16 cellular contexts compared by ENCODE assay signal in genomic region chr14:24130380-24130716, GRCh38. TPM values are rescaled to one million over a fixed set of nuclear protein-coding genes. Genes with fewer than 3 reads are reported as not detected.
DNase-seq lines count a peak whose midpoint lies in the region; ATAC-seq and TF ChIP-seq lines count a peak whose summit lies in the region.
"Had no signal": no experiment of that assay in that cellular context is flagged by ENCODE, and none has a peak within 500 bp of the region (broad histone marks: within the 10 kb centered on the region; RNA-seq: fewer than 3 reads in every experiment).

FITM1 (plus strand) TSS chr14:24130659; CDS start chr14:24131564, 905 bp downstream.

- no peak within 1 kb of the TSS for H2AK5ac ChIP-seq in H9 (ENCODE audit: insufficient read length, low read length)
- H2AK5ac ChIP-seq in neuronal stem cell (ENCODE audit: low read depth, low read length): no peak within 1 kb of the TSS

- H4K91ac ChIP-seq in H9 (ENCODE audit: insufficient read length, low read depth, low read length) (no peak within 1 kb of the TSS), neuronal stem cell (ENCODE audit: low read depth, low read length, poor library complexity) (no peak within 1 kb of the TSS)

- in situ Hi-C loops in brain microvascular endothelial cell (cut with HindIII; ENCODE audit: low pct_ligation_motif_present, low sequenced_read_pairs): no loop called here

- no peaks in the 10 kb centered on the region for H3K27me3 Mint-ChIP-seq in H9 (ENCODE audit: low read depth)
- H3K27me3 Mint-ChIP-seq: progenitor cell of endocrine pancreas had no signal

- H3K4ac ChIP-seq in H9 (ENCODE audit: low read depth, low read length): no peak within 1 kb of the TSS
- no peak within 1 kb of the TSS for H3K4ac ChIP-seq in neuronal stem cell (ENCODE audit: low read length)

- H2BK5ac ChIP-seq in H9 (ENCODE audit: insufficient read length, low read length) (no peak within 1 kb of the TSS), neuronal stem cell (ENCODE audit: low read length) (no peak within 1 kb of the TSS)

- H3K14ac ChIP-seq in H9 (ENCODE audit: insufficient read depth, low read length): no peak within 1 kb of the TSS
- no peak within 1 kb of the TSS for H3K14ac ChIP-seq in neuronal stem cell (ENCODE audit: low read length)

- H3K4me1 ChIP-seq in H9 (ENCODE audit: insufficient read depth, low read length) (no peaks in the 10 kb centered on the region), psoas muscle (peaks cover 26% of the 10 kb centered on the region), neuronal stem cell (ENCODE audit: control insufficient read depth in 2 of 2, insufficient read depth in 1 of 2, low read depth in 1 of 2, low read length in 2 of 2) (peaks cover under 1 to 1% of the 10 kb centered on the region in 2 donors)
- H3K4me1 ChIP-seq: BE2C had no signal

- no peak within 1 kb of the TSS for H3K27ac ChIP-seq in H9 (ENCODE audit: insufficient read length, low read depth, low read length)
- peak within 1 kb of the TSS; percentile 96 for H3K27ac ChIP-seq in psoas muscle
- H3K27ac ChIP-seq in neuronal stem cell (replicated peaks; ENCODE audit: low read length): no peak within 1 kb of the TSS
- no peak within 1 kb of the TSS for H3K27ac ChIP-seq in brain microvascular endothelial cell

- no peak within 1 kb of the TSS for H3T11ph ChIP-seq in H9 (ENCODE audit: low read length)

- H3K23ac ChIP-seq in H9 (ENCODE audit: insufficient read length, low read depth, low read length): no peak within 1 kb of the TSS
- H3K23ac ChIP-seq in neuronal stem cell (ENCODE audit: low read depth, low read length, poor library complexity): no peak within 1 kb of the TSS

- H3K79me1 ChIP-seq in H9 (ENCODE audit: insufficient read depth, low read depth, low read length, poor library complexity, severe bottlenecking) (no peaks in the 10 kb centered on the region), neuronal stem cell (ENCODE audit: low read depth, low read length) (no peaks in the 10 kb centered on the region)

- no peak within 1 kb of the TSS for H3K56ac ChIP-seq in H9 (ENCODE audit: insufficient read length, low read depth, low read length)

- no CpG with 5 or more reads among the region's 5 CpGs for whole genome bisulfite sequencing in H9 (ENCODE audit: extremely low coverage, insufficient read length, low lambda C conversion rate)
- 65 to 85% (median 71%) methylated on average over 5 of the region's 5 CpGs for WGBS in psoas muscle, 3 donors
- no CpG with 5 or more reads among the region's 5 CpGs for WGBS in neuronal stem cell (ENCODE audit: extremely low coverage in 2 of 2, insufficient read length in 2 of 2, insufficient replicate concordance in 1 of 2), 2 donors

- H2BK12ac ChIP-seq in H9 (ENCODE audit: insufficient read length, low read depth, low read length): no peak within 1 kb of the TSS
- H2BK12ac ChIP-seq in neuronal stem cell (ENCODE audit: low read length): no peak within 1 kb of the TSS

- no peak within 1 kb of the TSS for H2BK120ac ChIP-seq in H9 (ENCODE audit: low read depth, low read length, poor library complexity, severe bottlenecking)
- no peak within 1 kb of the TSS for H2BK120ac ChIP-seq in neuronal stem cell (ENCODE audit: low read depth, low read length)

- peaks cover 1% of the 10 kb centered on the region for H3K23me2 ChIP-seq in H9 (ENCODE audit: insufficient read length, low read depth, low read length, poor library complexity, severe bottlenecking)

- H3K36me3 ChIP-seq in psoas muscle (ENCODE audit: insufficient read depth in 1 of 2, low read depth in 1 of 2) (no peaks in the 10 kb centered on the region), neuronal stem cell (replicated peaks in 1 of 2; ENCODE audit: control insufficient read depth in 2 of 2, insufficient read depth in 2 of 2, low read length in 2 of 2) (no peaks in the 10 kb centered on the region), brain microvascular endothelial cell (replicated peaks) (no peaks in the 10 kb centered on the region)
- H3K36me3 ChIP-seq: BE2C had no signal

- H3K79me2 ChIP-seq in H9 (ENCODE audit: insufficient read depth, low read length): no peaks in the 10 kb centered on the region

- H3K9me3 Mint-ChIP-seq in H9: 0 out of 5 replicates have a peak, but pooled peaks cover 0 to 2% of the 10 kb centered on the region in 2 experiments
- H3K9me3 Mint-ChIP-seq: HFFc6 had no signal

- H3K36me3 Mint-ChIP-seq in H9 (ENCODE audit: insufficient read depth in 1 of 3, low read depth in 3 of 3): no peaks in the 10 kb centered on the region; a peak in 1 of 7 replicates

- ATAC-seq in left cardiac atrium (no peak), psoas muscle (peak in 1 of 4 donors; percentile 21)

- H3K9ac ChIP-seq in H9 (ENCODE audit: extremely low read depth, insufficient read length, low read length): no peak within 1 kb of the TSS
- H3K9ac ChIP-seq in neuronal stem cell (ENCODE audit: low read depth, low read length, poor library complexity): no peak within 1 kb of the TSS

- H3K27me3 ChIP-seq in H9 (ENCODE audit: insufficient read depth, low read length) (no peaks in the 10 kb centered on the region), psoas muscle (ENCODE audit: insufficient read depth in 3 of 3, low read length in 2 of 3) (no peaks in the 10 kb centered on the region), neuronal stem cell (ENCODE audit: control insufficient read depth in 3 of 3, insufficient read depth in 3 of 3, low read depth in 1 of 3, low read length in 3 of 3) (no peaks in the 10 kb centered on the region), brain microvascular endothelial cell (replicated peaks) (no peaks in the 10 kb centered on the region)
- H3K27me3 ChIP-seq: BE2C had no signal

- H3K27ac Mint-ChIP-seq in H9: peak within 1 kb of the TSS in 2 of 3 experiments; percentile 31 to 48; a peak in 2 of 7 replicates
- H3K27ac Mint-ChIP-seq: HFFc6, progenitor cell of endocrine pancreas had no signal

- H3K4me1 Mint-ChIP-seq in H9: peaks cover 4 to 5% of the 10 kb centered on the region in 2 experiments; a peak in 3 of 4 replicates

- DNase-seq in H9 (no peak), SIG-M5 (lab: John Stamatoyannopoulos, UW) (peak; percentile 8), left cardiac atrium (no peak), psoas muscle (no peak), HPDE6-E6E7 (ENCODE audit: extremely low spot score) (no peak), neuronal stem cell (ENCODE audit: low spot score) (no peak), brain microvascular endothelial cell (no peak)
- DNase-seq in activated CD4-positive, alpha-beta T cell treated with anti-CD3 and anti-CD28 coated beads, Interleukin-2, amount 50 U/mL, for 48 hours: no peak
- DNase-seq: BE2C; cortex of kidney; HFFc6; mesendoderm; NCI-H1436; stimulated activated naive CD4-positive, alpha-beta T cell treated with Interleukin-2 at 50 U/mL for 16 hours had no signal

- H2BK15ac ChIP-seq in H9 (ENCODE audit: low read depth, low read length) (no peak within 1 kb of the TSS), neuronal stem cell (ENCODE audit: low read length) (no peak within 1 kb of the TSS)

- H3K4me3 ChIP-seq in psoas muscle (peak within 1 kb of the TSS; percentile 68), neuronal stem cell (ENCODE audit: low read length in 2 of 2) (no peak within 1 kb of the TSS), brain microvascular endothelial cell (ENCODE audit: low read depth, low read length) (no peak within 1 kb of the TSS)

- no peak within 1 kb of the TSS for H4K8ac ChIP-seq in H9 (replicated peaks; ENCODE audit: insufficient read length, low read depth, low read length)
- H4K8ac ChIP-seq in neuronal stem cell (ENCODE audit: low read depth, low read length): no peak within 1 kb of the TSS

- H3K4me3 Mint-ChIP-seq in H9: no peak within 1 kb of the TSS
- H3K4me3 Mint-ChIP-seq: HFFc6 had no signal

- TF ChIP-seq CTCF in H9 (conservative IDR thresholded peaks at IDR 0.05): no peak
- TF ChIP-seq CTCF in psoas muscle (IDR thresholded peaks at IDR 0.05): no peak
- TF ChIP-seq CTCF in brain microvascular endothelial cell (IDR thresholded peaks at IDR 0.05; ENCODE audit: low read depth, low read length, missing control alignments): no peak

- H2BK20ac ChIP-seq in H9 (ENCODE audit: low read depth, low read length, poor library complexity, severe bottlenecking): no peak within 1 kb of the TSS

- no peak within 1 kb of the TSS for H3K18ac ChIP-seq in H9 (ENCODE audit: insufficient read length, low read depth, low read length)
- H3K18ac ChIP-seq in neuronal stem cell (ENCODE audit: low read length): no peak within 1 kb of the TSS

- intact Hi-C loops in left cardiac atrium (cut with DNase I): no loop called here
- intact Hi-C loops in psoas muscle (cut with DNase I): no loop called here

- H3K4me2 ChIP-seq in H9 (ENCODE audit: insufficient read depth, insufficient read length, low read length) (no peak within 1 kb of the TSS), neuronal stem cell (ENCODE audit: insufficient read depth, low read length, poor library complexity, severe bottlenecking) (no peak within 1 kb of the TSS)

- H2AFZ ChIP-seq in H9 (ENCODE audit: low read length): no peak within 1 kb of the TSS
- H2AFZ ChIP-seq in neuronal stem cell (ENCODE audit: low read length): no peak within 1 kb of the TSS

- H3K9me3 ChIP-seq in H9 (ENCODE audit: control insufficient read depth, low read depth, low read length) (no peaks in the 10 kb centered on the region), psoas muscle (no peaks in the 10 kb centered on the region), neuronal stem cell (replicated peaks in 1 of 2; ENCODE audit: control insufficient read depth in 2 of 2, insufficient read depth in 1 of 2, low read depth in 1 of 2, low read length in 2 of 2) (no peaks in the 10 kb centered on the region)
- H3K9me3 ChIP-seq: BE2C had no signal

- no peaks in the 10 kb centered on the region for H4K20me1 ChIP-seq in H9 (ENCODE audit: control insufficient read depth, insufficient read depth, insufficient read length)

- no peak within 1 kb of the TSS for H4K5ac ChIP-seq in H9 (ENCODE audit: insufficient read length, low read depth, low read length)

RNA-seq across cellular contexts. Expression of gene FITM1, which starts in this region (rescaled TPM):
- total RNA-seq in H9 (2021) (0.31 and 0.72 TPM in 2 replicates), left cardiac atrium (100 to 1,000 TPM; 103 to 131 TPM), psoas muscle (100 to 1,000 TPM in 3 of 4 donors, 10 to 100 TPM in 1; 72.8 to 167 (median 137) TPM)
- polyA plus RNA-seq in psoas muscle: 100 to 1,000 TPM; 100 to 163 (median 113) TPM
- 0.33 TPM for polyA plus RNA-seq in neuronal stem cell (2013, experiment 1 of 2)
- 0.18 TPM for polyA plus RNA-seq in neuronal stem cell (2013, experiment 2 of 2)
- total RNA-seq: HFFc6, RPMI7951 had no signal

Comparison
In these comparisons a context has a peak if more than half of its experiments do, and no peak if none do; other contexts are left out.
1. RNA of gene FITM1 (total RNA-seq): 72.8 to 167 TPM in psoas muscle and 103 to 131 TPM in left cardiac atrium; 0.31 to 0.72 TPM in H9; every median in the first group is over 10 times any median in the second.